In the genomic region with DNA sequence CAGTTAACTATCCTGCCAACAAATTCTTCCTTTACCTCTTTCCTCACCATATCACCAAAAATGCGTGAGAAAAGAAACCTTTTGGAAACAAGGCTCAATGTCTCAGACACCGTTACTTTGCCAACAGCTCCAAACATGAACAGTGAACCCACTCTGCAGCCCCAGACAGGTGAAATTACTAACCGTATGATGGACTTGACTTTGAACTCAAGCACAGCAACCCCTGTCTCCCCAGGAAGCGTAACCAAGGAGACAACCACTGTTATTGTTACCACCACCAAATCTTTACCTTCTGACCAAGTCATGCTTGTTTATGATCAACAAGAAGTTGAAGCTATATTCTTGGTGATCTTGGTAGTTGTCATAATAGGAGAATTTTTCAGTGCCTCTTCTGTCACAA, we compare ENCODE assay signal across 22 cellular contexts. TPM values are rescaled to one million over a fixed set of nuclear protein-coding genes. Genes with fewer than 3 reads are reported as not detected.
A peak's percentile ranks its signal among the peaks of the same experiment; 100 is the strongest.
DNase-seq lines count a peak whose midpoint lies in the region; ATAC-seq and TF ChIP-seq lines count a peak whose summit lies in the region.
"Had no signal": no experiment of that assay in that cellular context is flagged by ENCODE, and none has a peak within 500 bp of the region (broad histone marks: within the 10 kb centered on the region; RNA-seq: fewer than 3 reads in every experiment).

No MANE protein-coding gene starts in this region.

- ATAC-seq in CD8-positive, alpha-beta T cell, result no peak
- ATAC-seq in T-helper 17 cell (peak; percentile 28), GM18519 (IDR thresholded peaks at IDR 0.05; ENCODE audit: low FRiP score, unreplicated experiment) (no peak)
- ATAC-seq: Right ventricle myocardium inferior had no signal

- no peaks in the 10 kb centered on the region for H3K9me3 ChIP-seq in CD8-positive, alpha-beta T cell (ENCODE audit: low read length)
- no peaks in the 10 kb centered on the region for H3K9me3 ChIP-seq in CD8-positive, alpha-beta memory T cell (ENCODE audit: low read length)
- H3K9me3 ChIP-seq in T-helper 17 cell (ENCODE audit: control insufficient read depth, low read length, poor library complexity, severe bottlenecking), result no peaks in the 10 kb centered on the region
- no peaks in the 10 kb centered on the region for H3K9me3 ChIP-seq in mammary epithelial cell (replicated peaks; ENCODE audit: insufficient read depth, low read length)
- no peaks in the 10 kb centered on the region for H3K9me3 ChIP-seq in effector memory CD4-positive, alpha-beta T cell (ENCODE audit: control insufficient read depth, low read length)
- no peaks in the 10 kb centered on the region for H3K9me3 ChIP-seq in WERI-Rb-1 (ENCODE audit: severe bottlenecking)
- H3K9me3 ChIP-seq: MG63, SJCRH30 had no signal

- no peak overlapping the region for H2AFZ ChIP-seq in mammary epithelial cell (ENCODE audit: low read depth, low read length)
- H2AFZ ChIP-seq: GM23248, PC-9 had no signal

- WGBS in mammary epithelial cell (ENCODE audit: low coverage, missing lambda C conversion rate), result 100% methylated on average over 4 of the region's 4 CpGs

- dilution Hi-C loops in mammary epithelial cell (cut with HindIII; ENCODE audit: low sequenced_read_pairs), result no loop called here

- H3K27me3 ChIP-seq in CD8-positive, alpha-beta T cell (ENCODE audit: insufficient read depth, low read length), result no peaks in the 10 kb centered on the region
- H3K27me3 ChIP-seq in CD8-positive, alpha-beta memory T cell (ENCODE audit: insufficient read depth, low read length, poor library complexity, severe bottlenecking), result no peaks in the 10 kb centered on the region
- no peaks in the 10 kb centered on the region for H3K27me3 ChIP-seq in mammary epithelial cell (ENCODE audit: insufficient read depth, low read length)
- H3K27me3 ChIP-seq in effector memory CD4-positive, alpha-beta T cell (replicated peaks; ENCODE audit: control insufficient read depth, insufficient read depth, low read length, poor library complexity, severe bottlenecking), result no peaks in the 10 kb centered on the region
- H3K27me3 ChIP-seq in WERI-Rb-1 (ENCODE audit: insufficient read depth, low read depth, severe bottlenecking), result no peaks in the 10 kb centered on the region
- H3K27me3 ChIP-seq: MG63, SJCRH30 had no signal

- no peaks in the 10 kb centered on the region for H3K9me3 Mint-ChIP-seq in CD8-positive, alpha-beta T cell
- no peaks in the 10 kb centered on the region for H3K9me3 Mint-ChIP-seq in CD8-positive, alpha-beta memory T cell
- H3K9me3 Mint-ChIP-seq: CD4-positive, alpha-beta memory T cell had no signal

- intact Hi-C loops in CD8-positive, alpha-beta T cell (cut with DNase I, micrococcal nuclease), result loop anchor here in 1 of 2 experiments (5.0 kb wide), 1 partner anchor 54 kb away; no protein-coding TSS in a partner anchor
- intact Hi-C loops in mammary epithelial cell (cut with micrococcal nuclease), result no loop called here

- peaks cover 14% of the 10 kb centered on the region for H3K79me2 ChIP-seq in mammary epithelial cell (ENCODE audit: insufficient read depth, low read length)

- no peak overlapping the region for H3K4me2 ChIP-seq in mammary epithelial cell (ENCODE audit: insufficient read depth, low read depth, low read length)
- H3K4me2 ChIP-seq: PC-9 had no signal

- no peaks in the 10 kb centered on the region for H3K27me3 Mint-ChIP-seq in CD8-positive, alpha-beta T cell (ENCODE audit: low read depth)
- H3K27me3 Mint-ChIP-seq in CD8-positive, alpha-beta memory T cell, result no peaks in the 10 kb centered on the region
- H3K27me3 Mint-ChIP-seq in T-helper 17 cell, result no peaks in the 10 kb centered on the region
- H3K27me3 Mint-ChIP-seq: CD4-positive, alpha-beta memory T cell had no signal

- in situ Hi-C loops in mammary epithelial cell (cut with MboI; ENCODE audit: low sequenced_read_pairs in 2 of 2), result no loop called here

- BruUV-seq in mammary epithelial cell (replicated peaks; lab: Mats Ljungman, UMichigan), result TSS peak; percentile 59

- TF ChIP-seq CTCF in CD8-positive, alpha-beta T cell (IDR thresholded peaks at IDR 0.05), result no peak
- TF ChIP-seq CTCF in mammary epithelial cell (conservative IDR thresholded peaks at IDR 0.05 in 1 of 2, IDR thresholded peaks at IDR 0.05 in 1 of 2; ENCODE audit: extremely low read depth in 1 of 2, insufficient read depth in 1 of 2, low read depth in 1 of 2, low read length in 2 of 2) (no peak), WERI-Rb-1 (IDR thresholded peaks at IDR 0.05; ENCODE audit: low read depth, low read length) (no peak)

- no peak for DNase-seq in CD8-positive, alpha-beta T cell
- peak in 1 of 5 donors; percentile 7 for DNase-seq in CD8-positive, alpha-beta memory T cell
- no peak for DNase-seq in T-helper 17 cell
- DNase-seq in mammary epithelial cell, result no peak
- DNase-seq in effector memory CD4-positive, alpha-beta T cell, result no peak
- no peak for DNase-seq in WERI-Rb-1
- DNase-seq: C1 segment of cervical spinal cord; GM23248; H9; KBM-7; MG63; NCI-H1105 treated with DMSO at 0.1 percent for 48 hours; NCI-H2029; NCI-H446; NCI-H524 treated with DMSO at 0.1 percent for 48 hours; NCI-H82; NK-92 treated with Interleukin-12 subunit alpha and Interleukin-12 subunit beta, amount 100 ng/mL, for 24 hours; PC-9; SJCRH30 had no signal

- CTCF ChIA-PET in CD8-positive, alpha-beta T cell (lab: Charles Lee), result interaction anchor here (1.1 kb wide), 1 partner anchor 47 kb away, joined by 3 read pairs; no protein-coding TSS in a partner anchor
- CTCF ChIA-PET in CD8-positive, alpha-beta memory T cell (lab: Charles Lee), result no interaction called here
- CTCF ChIA-PET in mammary epithelial cell (lab: Charles Lee; ENCODE audit: low non-redundant PET), result no interaction called here

- peaks cover 58% of the 10 kb centered on the region for H3K4me1 ChIP-seq in CD8-positive, alpha-beta T cell (ENCODE audit: insufficient read depth, low read length)
- peaks cover 56% of the 10 kb centered on the region for H3K4me1 ChIP-seq in CD8-positive, alpha-beta memory T cell (ENCODE audit: insufficient read depth, low read length)
- H3K4me1 ChIP-seq in mammary epithelial cell (ENCODE audit: insufficient read depth, low read length), result no peaks in the 10 kb centered on the region
- H3K4me1 ChIP-seq in effector memory CD4-positive, alpha-beta T cell (ENCODE audit: control insufficient read depth, insufficient read depth, low read length, poor library complexity, severe bottlenecking), result peaks cover 5% of the 10 kb centered on the region
- H3K4me1 ChIP-seq: SJCRH30 had no signal

- peaks cover 88% of the 10 kb centered on the region for H3K4me1 Mint-ChIP-seq in CD8-positive, alpha-beta T cell (ENCODE audit: low read depth)
- H3K4me1 Mint-ChIP-seq in CD8-positive, alpha-beta memory T cell, result peaks cover 78 to 96% (median 96%) of the 10 kb centered on the region in 3 donors
- H3K4me1 Mint-ChIP-seq in T-helper 17 cell, result peaks cover 66% of the 10 kb centered on the region

- peak overlapping the region; percentile 17 for H3K27ac Mint-ChIP-seq in CD8-positive, alpha-beta T cell
- peak overlapping the region in 5 of 8 donors; percentile 8 to 45 (median 16) for H3K27ac Mint-ChIP-seq in CD8-positive, alpha-beta memory T cell
- H3K27ac Mint-ChIP-seq in T-helper 17 cell, result peak overlapping the region; percentile 19
- H3K27ac Mint-ChIP-seq: H9 had no signal

- H3K4me3 ChIP-seq in CD8-positive, alpha-beta T cell (ENCODE audit: low read depth, low read length), result no peak overlapping the region
- H3K4me3 ChIP-seq in CD8-positive, alpha-beta memory T cell (ENCODE audit: low read length), result no peak overlapping the region
- H3K4me3 ChIP-seq in mammary epithelial cell (replicated peaks in 1 of 3; ENCODE audit: insufficient read depth in 1 of 3, low read depth in 2 of 3, low read length in 3 of 3) (no peak overlapping the region), WERI-Rb-1 (ENCODE audit: low read depth, low read length) (no peak overlapping the region)
- no peak overlapping the region for H3K4me3 ChIP-seq in effector memory CD4-positive, alpha-beta T cell (ENCODE audit: insufficient read depth, low read depth, low read length, poor library complexity, severe bottlenecking)
- H3K4me3 ChIP-seq: GM23248, MG63, PC-9, SJCRH30 had no signal

- H4K20me1 ChIP-seq in mammary epithelial cell (ENCODE audit: insufficient read depth, low read length), result no peaks in the 10 kb centered on the region

- H3K36me3 Mint-ChIP-seq in CD8-positive, alpha-beta T cell, result peaks cover 53% of the 10 kb centered on the region
- peaks cover 18 to 61% (median 34%) of the 10 kb centered on the region in 3 donors for H3K36me3 Mint-ChIP-seq in CD8-positive, alpha-beta memory T cell
- peaks cover 7% of the 10 kb centered on the region for H3K36me3 Mint-ChIP-seq in T-helper 17 cell (ENCODE audit: low read depth)

- H3K36me3 ChIP-seq in CD8-positive, alpha-beta T cell (ENCODE audit: insufficient read depth, low read length), result peaks cover 23% of the 10 kb centered on the region
- H3K36me3 ChIP-seq in CD8-positive, alpha-beta memory T cell (ENCODE audit: insufficient read depth, low read length), result peaks cover 18% of the 10 kb centered on the region
- H3K36me3 ChIP-seq in mammary epithelial cell (ENCODE audit: insufficient read depth, low read length) (peaks cover 6% of the 10 kb centered on the region), WERI-Rb-1 (peaks cover 4% of the 10 kb centered on the region; the same call in 1 of the 2 replicates)
- peaks cover 10% of the 10 kb centered on the region for H3K36me3 ChIP-seq in effector memory CD4-positive, alpha-beta T cell (ENCODE audit: control insufficient read depth, insufficient read depth, low read length)
- H3K36me3 ChIP-seq: MG63, SJCRH30 had no signal

- H3K27ac ChIP-seq in CD8-positive, alpha-beta T cell (ENCODE audit: low read depth, low read length), result no peak overlapping the region
- no peak overlapping the region for H3K27ac ChIP-seq in CD8-positive, alpha-beta memory T cell (ENCODE audit: low read depth, low read length)
- H3K27ac ChIP-seq in mammary epithelial cell (ENCODE audit: insufficient read depth, low read depth, low read length) (no peak overlapping the region), WERI-Rb-1 (no peak overlapping the region)
- no peak overlapping the region for H3K27ac ChIP-seq in effector memory CD4-positive, alpha-beta T cell (ENCODE audit: insufficient read depth, low read length, poor library complexity, severe bottlenecking)
- H3K27ac ChIP-seq: GM23248, PC-9, SJCRH30 had no signal

- H3K9ac ChIP-seq in mammary epithelial cell (ENCODE audit: insufficient read depth, low read length), result no peak overlapping the region
- H3K9ac ChIP-seq: GM23248 had no signal

- H3K4me3 Mint-ChIP-seq in CD8-positive, alpha-beta T cell, result no peak overlapping the region
- peak overlapping the region in 2 of 7 donors; percentile 10 to 35 for H3K4me3 Mint-ChIP-seq in CD8-positive, alpha-beta memory T cell
- H3K4me3 Mint-ChIP-seq in T-helper 17 cell, result no peak overlapping the region
- H3K4me3 Mint-ChIP-seq: H9 had no signal

- POLR2A ChIA-PET in CD8-positive, alpha-beta T cell (lab: Charles Lee), result no interaction called here
- POLR2A ChIA-PET in CD8-positive, alpha-beta memory T cell (lab: Charles Lee), result no interaction called here

RNA-seq across cellular contexts. Expression of gene MFSD6, which starts 28.4 kb away (rescaled TPM):
- 10 to 100 TPM; 45.6 to 50.6 TPM for total RNA-seq in CD8-positive, alpha-beta T cell
- 10 to 100 TPM; 64.9 to 65.7 TPM for total RNA-seq in CD8-positive, alpha-beta memory T cell
- polyA plus RNA-seq in CD8-positive, alpha-beta memory T cell, result 31.8 TPM
- total RNA-seq in T-helper 17 cell (10 to 100 TPM; 36.2 to 55.6 TPM), mammary epithelial cell (10 to 100 TPM; 33.7 to 71.7 TPM)
- polyA plus RNA-seq in mammary epithelial cell, result 21.2 TPM
- polyA minus RNA-seq in mammary epithelial cell, result 34.0 TPM
